Comparison of ENCODE assay signal across 18 cellular contexts in the genomic region with DNA sequence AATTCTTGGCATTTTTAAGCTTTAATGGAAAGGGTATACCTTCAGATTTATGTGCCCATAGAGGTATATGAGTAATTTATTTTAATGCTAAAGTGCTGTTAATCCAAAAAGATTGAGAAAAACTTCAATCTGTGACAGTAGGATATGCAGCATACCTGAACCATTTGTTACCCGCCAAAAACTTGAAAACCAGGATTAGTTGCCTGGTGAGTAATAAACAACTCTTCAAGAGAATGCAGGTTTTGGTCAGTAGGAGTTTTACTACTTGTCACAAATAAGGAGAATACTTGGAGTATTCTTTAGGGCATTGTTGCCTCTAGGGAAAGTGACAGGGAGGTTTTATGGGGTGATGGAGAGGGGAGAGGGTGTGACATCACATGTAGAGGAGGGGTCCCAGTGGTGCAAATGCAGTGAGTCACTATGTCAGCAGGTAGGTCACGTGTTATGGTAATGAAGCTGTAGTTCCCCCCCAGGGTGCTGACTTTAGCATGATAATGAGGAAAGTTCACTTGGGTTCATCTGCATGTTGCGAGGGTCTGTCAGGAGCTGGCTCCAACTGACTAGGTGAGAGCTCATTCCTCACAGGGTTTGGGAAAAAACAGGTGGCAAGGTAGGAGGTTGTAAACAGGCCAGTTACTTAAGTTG. TPM values are rescaled to one million over a fixed set of nuclear protein-coding genes. Genes with fewer than 3 reads are reported as not detected.
DNase-seq lines count a peak whose midpoint lies in the region; ATAC-seq and TF ChIP-seq lines count a peak whose summit lies in the region.
"Had no signal": no experiment of that assay in that cellular context is flagged by ENCODE, and none has a peak within 500 bp of the region (broad histone marks: within the 10 kb centered on the region; RNA-seq: fewer than 3 reads in every experiment).

No MANE protein-coding gene starts in this region.

- no peak overlapping the region for H3K9ac ChIP-seq in OCI-LY3 (ENCODE audit: low read length)
- H3K9ac ChIP-seq: BLaER1 had no signal

- POLR2A ChIA-PET in activated CD4-positive, alpha-beta T cell treated with anti-CD3 and anti-CD28 coated beads for 36 hours (lab: Charles Lee), result no interaction called here

- H3K4me3 Mint-ChIP-seq in osteocyte (ENCODE audit: unreplicated experiment), result no peak overlapping the region
- no peak overlapping the region for H3K4me3 Mint-ChIP-seq in activated CD4-positive, alpha-beta T cell treated with anti-CD3 and anti-CD28 coated beads for 36 hours
- peak overlapping the region in 1 of 2 donors; percentile 32 for H3K4me3 Mint-ChIP-seq in effector memory CD8-positive, alpha-beta T cell
- H3K4me3 Mint-ChIP-seq: activated B cell treated with CpG ODN at 0.5 μM for 24 hours, natural killer cell had no signal

- no peaks in the 10 kb centered on the region for H3K27me3 ChIP-seq in H7 (ENCODE audit: control insufficient read depth, insufficient read depth, low read length)
- H3K27me3 ChIP-seq in OCI-LY3 (ENCODE audit: low read depth, low read length), result no peaks in the 10 kb centered on the region
- H3K27me3 ChIP-seq in foreskin keratinocyte, result no peaks in the 10 kb centered on the region
- H3K27me3 ChIP-seq: BLaER1 had no signal

- peaks cover 8% of the 10 kb centered on the region for H3K9me3 Mint-ChIP-seq in osteocyte (ENCODE audit: unreplicated experiment)
- no peaks in the 10 kb centered on the region for H3K9me3 Mint-ChIP-seq in activated CD4-positive, alpha-beta T cell treated with anti-CD3 and anti-CD28 coated beads for 36 hours (ENCODE audit: low read depth)
- no peaks in the 10 kb centered on the region for H3K9me3 Mint-ChIP-seq in effector memory CD8-positive, alpha-beta T cell
- H3K9me3 Mint-ChIP-seq: natural killer cell had no signal

- no peaks in the 10 kb centered on the region for H3K9me3 ChIP-seq in OCI-LY3 (ENCODE audit: insufficient read depth, low read length)

- no peaks in the 10 kb centered on the region for H3K27me3 Mint-ChIP-seq in osteocyte (ENCODE audit: unreplicated experiment)
- no peaks in the 10 kb centered on the region for H3K27me3 Mint-ChIP-seq in activated CD4-positive, alpha-beta T cell treated with anti-CD3 and anti-CD28 coated beads for 36 hours
- no peaks in the 10 kb centered on the region for H3K27me3 Mint-ChIP-seq in effector memory CD8-positive, alpha-beta T cell
- H3K27me3 Mint-ChIP-seq: activated B cell treated with CpG ODN at 0.5 μM for 24 hours had no signal

- 0 out of 2 replicates have a peak overlapping the region, but pooled peaks have one; percentile 12 for H3K4me2 ChIP-seq in OCI-LY3 (ENCODE audit: low read length)
- H3K4me2 ChIP-seq: BLaER1 had no signal

- intact Hi-C loops in activated CD4-positive, alpha-beta T cell treated with anti-CD3 and anti-CD28 coated beads for 36 hours (cut with DNase I, micrococcal nuclease), result no loop called here

- peaks cover 91% of the 10 kb centered on the region for H3K79me2 ChIP-seq in OCI-LY3 (ENCODE audit: low read length)

- peaks cover 19% of the 10 kb centered on the region for H4K20me1 ChIP-seq in OCI-LY3 (ENCODE audit: insufficient read depth, low read length)

- H3K27ac ChIP-seq in OCI-LY3 (ENCODE audit: low read length), result no peak overlapping the region
- H3K27ac ChIP-seq in foreskin keratinocyte, result no peak overlapping the region
- H3K27ac ChIP-seq: BLaER1 had no signal

- peaks cover 3% of the 10 kb centered on the region for H3K36me3 Mint-ChIP-seq in osteocyte (ENCODE audit: unreplicated experiment)
- peaks cover 8% of the 10 kb centered on the region for H3K36me3 Mint-ChIP-seq in activated CD4-positive, alpha-beta T cell treated with anti-CD3 and anti-CD28 coated beads for 36 hours (ENCODE audit: low read depth)
- H3K36me3 Mint-ChIP-seq in effector memory CD8-positive, alpha-beta T cell (ENCODE audit: insufficient read depth), result no peaks in the 10 kb centered on the region
- H3K36me3 Mint-ChIP-seq: natural killer cell had no signal

- H3K27ac Mint-ChIP-seq in osteocyte (ENCODE audit: unreplicated experiment), result peak overlapping the region; percentile 69
- no peak overlapping the region for H3K27ac Mint-ChIP-seq in activated CD4-positive, alpha-beta T cell treated with anti-CD3 and anti-CD28 coated beads for 36 hours
- H3K27ac Mint-ChIP-seq in effector memory CD8-positive, alpha-beta T cell, result peak overlapping the region in 1 of 2 donors; percentile 3
- H3K27ac Mint-ChIP-seq: activated B cell treated with CpG ODN at 0.5 μM for 24 hours had no signal

- CTCF ChIA-PET in activated CD4-positive, alpha-beta T cell treated with anti-CD3 and anti-CD28 coated beads for 36 hours (lab: Charles Lee), result interaction anchor here (0.6 kb wide), 1 partner anchor 11 kb away, joined by 3 read pairs; no protein-coding TSS in a partner anchor

- peak; percentile 58 for ATAC-seq in foreskin keratinocyte
- no peak for ATAC-seq in activated CD4-positive, alpha-beta T cell treated with anti-CD3 and anti-CD28 coated beads for 36 hours
- ATAC-seq in effector memory CD8-positive, alpha-beta T cell (replicated peaks), result no peak
- ATAC-seq: HCT116, natural killer cell had no signal

- H2AFZ ChIP-seq in OCI-LY3 (ENCODE audit: low read depth, low read length), result no peak overlapping the region

- no peak overlapping the region for H3K4me3 ChIP-seq in H7 (ENCODE audit: insufficient read depth, low read depth, low read length)
- no peak overlapping the region for H3K4me3 ChIP-seq in OCI-LY3 (ENCODE audit: low read length)
- H3K4me3 ChIP-seq: BLaER1 had no signal

- no peaks in the 10 kb centered on the region for H3K36me3 ChIP-seq in H7 (replicated peaks; ENCODE audit: control insufficient read depth, insufficient read depth, low read length)
- H3K36me3 ChIP-seq in OCI-LY3 (replicated peaks; ENCODE audit: low read depth, low read length), result peaks cover 8% of the 10 kb centered on the region

- H3K4me1 Mint-ChIP-seq in osteocyte (ENCODE audit: unreplicated experiment), result peaks cover 57% of the 10 kb centered on the region
- H3K4me1 Mint-ChIP-seq in activated CD4-positive, alpha-beta T cell treated with anti-CD3 and anti-CD28 coated beads for 36 hours, result peaks cover 73% of the 10 kb centered on the region
- peaks cover 46 to 84% of the 10 kb centered on the region in 2 donors for H3K4me1 Mint-ChIP-seq in effector memory CD8-positive, alpha-beta T cell (ENCODE audit: low read depth in 2 of 2)

- TF ChIP-seq CTCF in OCI-LY3 (IDR thresholded peaks at IDR 0.05; ENCODE audit: low read depth, low read length), result no peak
- no peak for TF ChIP-seq CTCF in foreskin keratinocyte (conservative IDR thresholded peaks at IDR 0.05)
- no peak for TF ChIP-seq CTCF in osteocyte (IDR thresholded peaks at IDR 0.05)

- H3K4me1 ChIP-seq in OCI-LY3 (ENCODE audit: low read length) (peaks cover 33% of the 10 kb centered on the region), foreskin keratinocyte (peaks cover 35% of the 10 kb centered on the region)

- DNase-seq in H7 (peak; percentile 71), foreskin keratinocyte (peak in 1 of 2 donors; percentile 60), osteocyte (ENCODE audit: extremely low spot score, unreplicated experiment) (no peak), DMS114 treated with DMSO at 0.1 percent for 48 hours (lab: John Stamatoyannopoulos, UW; ENCODE audit: unreplicated experiment) (no peak)
- DNase-seq in activated CD4-positive, alpha-beta T cell treated with anti-CD3 and anti-CD28 coated beads for 36 hours, result no peak
- DNase-seq in effector memory CD8-positive, alpha-beta T cell, result no peak
- DNase-seq: activated B cell treated with CpG ODN at 0.5 μM for 24 hours, activated gamma-delta T cell, anterior cingulate cortex, DMS79, foreskin melanocyte, natural killer cell, NCI-H1436, NCI-H2171 treated with DMSO at 0.1 percent for 48 hours, small intestine had no signal

RNA-seq across cellular contexts. Expression of a gene that starts 23.1 kb away (rescaled TPM):
- 27.5 and 41.4 TPM in 2 replicates for total RNA-seq in H7 (2014; rRNA removed; shearing (Covaris generic))
- total RNA-seq in foreskin keratinocyte (25.5 and 27.3 TPM in 2 replicates), osteocyte (45.2 and 48.9 TPM in 2 replicates)
- 9.0 TPM in 2 replicates for polyA plus RNA-seq in foreskin keratinocyte
- total RNA-seq in activated CD4-positive, alpha-beta T cell treated with anti-CD3 and anti-CD28 coated beads for 36 hours, result 10 to 100 TPM; 31.8 to 35.8 TPM
